17 cellular contexts compared by ENCODE assay signal in the genomic region with DNA sequence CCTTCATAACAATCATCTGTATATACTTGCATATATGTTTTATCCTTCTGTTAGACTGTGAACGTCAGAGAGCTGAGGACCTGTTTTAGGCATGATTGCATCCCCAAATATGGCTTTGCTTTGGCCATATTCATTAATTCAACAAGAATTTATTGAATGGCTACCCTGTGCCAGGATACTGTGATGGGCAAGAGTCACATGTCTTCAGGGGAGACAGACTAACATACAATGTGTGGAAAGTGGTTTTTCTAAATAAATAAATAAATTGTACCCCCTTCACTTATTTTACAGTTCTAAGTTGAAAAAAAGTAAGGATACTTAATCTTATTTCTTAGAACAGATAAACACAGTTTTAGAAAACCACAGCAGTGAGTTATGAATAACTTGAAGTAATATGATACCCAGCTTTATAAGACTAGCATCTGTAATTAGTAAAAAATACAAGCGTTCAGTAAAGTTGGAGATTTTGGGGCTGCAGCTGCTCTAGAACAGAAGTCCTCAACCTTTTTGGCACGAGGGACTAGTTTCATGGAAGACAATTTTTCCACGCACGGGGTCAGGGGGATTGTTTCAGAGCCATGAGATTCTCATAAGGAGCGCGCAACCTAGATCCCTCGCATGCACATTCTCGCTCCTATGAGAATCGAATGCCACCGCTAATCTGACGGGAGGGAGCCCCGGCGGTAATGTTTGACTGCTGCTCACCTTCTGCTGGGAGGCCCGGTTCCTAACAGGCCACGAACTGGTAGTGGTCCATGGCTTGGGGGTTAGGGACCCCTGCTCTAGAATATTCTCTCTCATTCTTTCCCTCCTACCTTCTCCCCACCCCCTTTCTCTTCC.
DNase-seq lines count a peak whose midpoint lies in the region; ATAC-seq, FAIRE-seq and TF ChIP-seq lines count a peak whose summit lies in the region.
"Had no signal": no experiment of that assay in that cellular context is flagged by ENCODE, and none has a peak within 500 bp of the region (broad histone marks: within the 10 kb centered on the region; RNA-seq: fewer than 3 reads in every experiment).

No MANE protein-coding gene starts in this region.

- peak; percentile 4; the same call in 1 of the 3 replicates for ATAC-seq in K562
- ATAC-seq in omental fat pad (ENCODE audit: low FRiP score) = no peak
- no peak for ATAC-seq in HG02759 (IDR thresholded peaks at IDR 0.05; ENCODE audit: unreplicated experiment)
- ATAC-seq: CD8-positive, alpha-beta T cell; GM12878; HCT116; HepG2 had no signal

- no peaks in the 10 kb centered on the region for H3K9me3 ChIP-seq in K562 (replicated peaks; ENCODE audit: control insufficient read depth, insufficient read depth, low read depth, low read length)
- no peaks in the 10 kb centered on the region for H3K9me3 ChIP-seq in neuronal stem cell (replicated peaks in 1 of 2; ENCODE audit: control insufficient read depth in 2 of 2, insufficient read depth in 1 of 2, low read depth in 1 of 2, low read length in 2 of 2)
- no peaks in the 10 kb centered on the region for H3K9me3 ChIP-seq in suprapubic skin
- H3K9me3 ChIP-seq: BLaER1 treated with 17β-estradiol and CSF1 and Interleukin-3, amounts not matched to agents 10 nM and 100 nM had no signal

- POLR2A ChIA-PET in K562 (lab: Yijun Ruan, JAX) = interaction anchor here (0.6 to 2.0 kb wide), 4 partner anchors 8 to 269 kb away, joined by 3 to 4 read pairs (median 4); no protein-coding TSS in a partner anchor

- H2BK5ac ChIP-seq in neuronal stem cell (ENCODE audit: low read length) = no peak overlapping the region

- no TSS peak for BruUV-seq in K562 (replicated peaks; lab: Mats Ljungman, UMichigan)

- WGBS in K562 (ENCODE audit: insufficient coverage, low coverage, missing lambda C conversion rate) = 54% methylated on average over 16 of the region's 16 CpGs
- WGBS in neuronal stem cell (ENCODE audit: extremely low coverage in 2 of 2, insufficient read length in 2 of 2, insufficient replicate concordance in 1 of 2), 2 donors = no CpG with 5 or more reads among the region's 16 CpGs
- WGBS in suprapubic skin = 95% methylated on average over 16 of the region's 16 CpGs

- H3K4me3 ChIP-seq in K562 = no peak overlapping the region
- no peak overlapping the region for H3K4me3 ChIP-seq in neuronal stem cell (ENCODE audit: low read length in 2 of 2)
- no peak overlapping the region for H3K4me3 ChIP-seq in suprapubic skin
- H3K4me3 ChIP-seq: BLaER1 treated with 17β-estradiol and CSF1 and Interleukin-3, amounts not matched to agents 10 nM and 100 nM; GM12878 had no signal

- H3K27ac ChIP-seq in K562 (ENCODE audit: extremely low read depth, low read depth, low read length) (peak overlapping the region; percentile 56; the same call in 1 of the 3 replicates), neuronal stem cell (replicated peaks; ENCODE audit: low read length) (no peak overlapping the region), suprapubic skin (no peak overlapping the region)
- H3K27ac ChIP-seq: BLaER1 treated with 17β-estradiol and CSF1 and Interleukin-3, amounts not matched to agents 10 nM and 100 nM had no signal

- no peak overlapping the region for H3K18ac ChIP-seq in neuronal stem cell (ENCODE audit: low read length)

- peak; percentile 14 for DNase-seq in M059J (ENCODE audit: low read depth)
- DNase-seq in K562 (ENCODE audit: extremely low read depth in 1 of 4, low spot score in 3 of 4) = peak in 1 of 4 experiments; percentile 12
- DNase-seq in neuronal stem cell (ENCODE audit: low spot score) = no peak
- no peak for DNase-seq in suprapubic skin (ENCODE audit: low spot score in 2 of 2)
- DNase-seq in omental fat pad (ENCODE audit: low spot score) = no peak
- DNase-seq: CD8-positive, alpha-beta T cell; COR-L47; DMS 273 treated with DMSO at 0.1 percent for 48 hours; DMS53; DND-41; GOT3; H7 had no signal

- no peak overlapping the region for H3K14ac ChIP-seq in neuronal stem cell (ENCODE audit: low read length)

- in situ Hi-C loops in K562 (cut with MboI) = no loop called here

- CTCF ChIA-PET in K562 (lab: Yijun Ruan, JAX; ENCODE audit: low intra/inter-chr PET ratio) = no interaction called here

- H3K4me2 ChIP-seq in K562 (ENCODE audit: insufficient read depth, low read length) = 0 out of 2 replicates have a peak overlapping the region, but pooled peaks have one; percentile 19
- H3K4me2 ChIP-seq in neuronal stem cell (ENCODE audit: insufficient read depth, low read length, poor library complexity, severe bottlenecking) = no peak overlapping the region
- H3K4me2 ChIP-seq: BLaER1 treated with 17β-estradiol and CSF1 and Interleukin-3, amounts not matched to agents 10 nM and 100 nM had no signal

- H2BK15ac ChIP-seq in neuronal stem cell (ENCODE audit: low read length) = no peak overlapping the region

- H2AK5ac ChIP-seq in neuronal stem cell (ENCODE audit: low read depth, low read length) = no peak overlapping the region

- no peaks in the 10 kb centered on the region for H3K79me1 ChIP-seq in neuronal stem cell (ENCODE audit: low read depth, low read length)

- H3K4me1 ChIP-seq in K562 (replicated peaks in 1 of 2; ENCODE audit: control insufficient read depth in 2 of 2, insufficient read depth in 2 of 2, low read length in 2 of 2) (peaks cover 4 to 51% of the 10 kb centered on the region in 2 experiments; a peak in 4 of 5 replicates), neuronal stem cell (ENCODE audit: control insufficient read depth in 2 of 2, insufficient read depth in 1 of 2, low read depth in 1 of 2, low read length in 2 of 2) (peaks cover 0 to 4% of the 10 kb centered on the region in 2 donors), suprapubic skin (no peaks in the 10 kb centered on the region)
- H3K4me1 ChIP-seq: BLaER1 treated with 17β-estradiol and CSF1 and Interleukin-3, amounts not matched to agents 10 nM and 100 nM had no signal

- H2AFZ ChIP-seq in K562 (ENCODE audit: low read depth, low read length) (peak overlapping the region; percentile 73), neuronal stem cell (ENCODE audit: low read length) (no peak overlapping the region)

- H3K27me3 ChIP-seq in K562 (ENCODE audit: control insufficient read depth in 2 of 2, insufficient read depth in 2 of 2, low read length in 2 of 2) (no peaks in the 10 kb centered on the region), neuronal stem cell (ENCODE audit: control insufficient read depth in 3 of 3, insufficient read depth in 3 of 3, low read depth in 1 of 3, low read length in 3 of 3) (peaks cover 0 to 5% (median 0%) of the 10 kb centered on the region in 3 experiments), suprapubic skin (no peaks in the 10 kb centered on the region)
- H3K27me3 ChIP-seq: BLaER1 treated with 17β-estradiol and CSF1 and Interleukin-3, amounts not matched to agents 10 nM and 100 nM had no signal

- H4K91ac ChIP-seq in neuronal stem cell (ENCODE audit: low read depth, low read length, poor library complexity) = no peak overlapping the region

- H3K36me3 ChIP-seq in K562 (ENCODE audit: control insufficient read depth, insufficient read depth, low read length) (no peaks in the 10 kb centered on the region), neuronal stem cell (replicated peaks in 1 of 2; ENCODE audit: control insufficient read depth in 2 of 2, insufficient read depth in 2 of 2, low read length in 2 of 2) (no peaks in the 10 kb centered on the region), suprapubic skin (no peaks in the 10 kb centered on the region)
- H3K36me3 ChIP-seq: BLaER1 treated with 17β-estradiol and CSF1 and Interleukin-3, amounts not matched to agents 10 nM and 100 nM had no signal

- H4K20me1 ChIP-seq in K562 (replicated peaks; ENCODE audit: control insufficient read depth, insufficient read depth, low read length) = no peaks in the 10 kb centered on the region
- H4K20me1 ChIP-seq: BLaER1 treated with 17β-estradiol and CSF1 and Interleukin-3, amounts not matched to agents 10 nM and 100 nM had no signal

- no peak for TF ChIP-seq RAD21 in K562 (CRISPR knock-in tag; conservative IDR thresholded peaks at IDR 0.05 in 1 of 2, IDR thresholded peaks at IDR 0.05 in 1 of 2)

- TF ChIP-seq CTCF in K562 (IDR thresholded peaks at IDR 0.05 in 2 of 3, conservative IDR thresholded peaks at IDR 0.05 in 1 of 3; ENCODE audit: insufficient read depth in 2 of 3, low read depth in 1 of 3, low read length in 3 of 3) (no peak), suprapubic skin (IDR thresholded peaks at IDR 0.05) (no peak), omental fat pad (IDR thresholded peaks at IDR 0.05) (no peak)

- H2BK12ac ChIP-seq in neuronal stem cell (ENCODE audit: low read length) = no peak overlapping the region

- peak overlapping the region; percentile 40 for H3K23ac ChIP-seq in neuronal stem cell (ENCODE audit: low read depth, low read length, poor library complexity)

- H2BK120ac ChIP-seq in neuronal stem cell (ENCODE audit: low read depth, low read length) = no peak overlapping the region

- no peak for TF ChIP-seq EP300 in K562 (IDR thresholded peaks at IDR 0.05; ENCODE audit: low read length)
- no peak for TF ChIP-seq EP300 in suprapubic skin (IDR thresholded peaks at IDR 0.05)

- no peak overlapping the region for H4K8ac ChIP-seq in neuronal stem cell (ENCODE audit: low read depth, low read length)

- no peak for TF ChIP-seq POLR2A in K562 (conservative IDR thresholded peaks at IDR 0.05)
- no peak for TF ChIP-seq POLR2A in suprapubic skin (IDR thresholded peaks at IDR 0.05)

- intact Hi-C loops in K562 (cut with micrococcal nuclease) = no loop called here

- peak overlapping the region in 1 of 2 experiments; percentile 26; a peak in 1 of 4 replicates for H3K9ac ChIP-seq in K562 (ENCODE audit: insufficient read depth in 1 of 2, low read depth in 2 of 2, low read length in 2 of 2)
- no peak overlapping the region for H3K9ac ChIP-seq in neuronal stem cell (ENCODE audit: low read depth, low read length, poor library complexity)
- H3K9ac ChIP-seq: BLaER1 treated with 17β-estradiol and CSF1 and Interleukin-3, amounts not matched to agents 10 nM and 100 nM had no signal

- no peaks in the 10 kb centered on the region for H3K79me2 ChIP-seq in K562 (ENCODE audit: control insufficient read depth, insufficient read depth, low read length)

- no peaks in the 10 kb centered on the region for H3K9me1 ChIP-seq in K562 (ENCODE audit: control insufficient read depth, insufficient read depth, low read length)

- FAIRE-seq in K562 (lab: Jason Lieb, UNC) = no peak
- FAIRE-seq: GM12878, HepG2 had no signal

- H3K4ac ChIP-seq in neuronal stem cell (ENCODE audit: low read length) = no peak overlapping the region
